ENCODE assay signal across 10 cellular contexts in the genomic region with DNA sequence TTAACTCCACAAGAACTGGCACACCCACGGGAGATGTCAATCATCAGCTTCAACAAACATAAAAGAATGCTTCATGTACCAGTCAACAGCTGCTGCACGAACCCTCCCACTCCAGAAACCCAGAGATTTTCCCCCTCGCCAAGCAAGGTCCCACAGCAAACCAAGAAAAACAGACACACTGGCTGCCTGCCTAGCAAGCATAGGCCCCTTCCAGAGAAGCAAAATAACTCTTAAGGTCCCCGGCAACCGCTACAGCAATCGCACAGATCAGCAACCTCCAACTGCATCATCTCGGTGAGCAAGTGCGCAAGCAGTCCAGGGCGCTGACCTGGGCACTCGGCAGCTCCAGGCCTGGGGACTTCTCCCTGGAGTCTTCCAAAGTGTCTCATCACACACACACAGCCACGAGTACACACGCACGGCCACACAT.
DNase-seq lines count a peak whose midpoint lies in the region; ATAC-seq and TF ChIP-seq lines count a peak whose summit lies in the region.
"Had no signal": no experiment of that assay in that cellular context is flagged by ENCODE, and none has a peak within 500 bp of the region (broad histone marks: within the 10 kb centered on the region; RNA-seq: fewer than 3 reads in every experiment).

No MANE protein-coding gene starts in this region.

- H3K27ac Mint-ChIP-seq in T-cell = peak overlapping the region; percentile 69 to 83

- ATAC-seq in T-cell (replicated peaks in 1 of 4) (no peak), GM18867 (IDR thresholded peaks at IDR 0.05; ENCODE audit: unreplicated experiment) (no peak), HG02763 (IDR thresholded peaks at IDR 0.05; ENCODE audit: unreplicated experiment) (no peak)

- no peaks in the 10 kb centered on the region for H3K9me3 Mint-ChIP-seq in T-cell

- peak overlapping the region; percentile 96 for H3K27ac ChIP-seq in osteoblast (ENCODE audit: low read depth, low read length)

- POLR2A ChIA-PET in T-cell (lab: Charles Lee) = no interaction called here

- no peaks in the 10 kb centered on the region for H3K27me3 Mint-ChIP-seq in T-cell

- H3K79me2 ChIP-seq in osteoblast (ENCODE audit: insufficient read depth, low read length) = peaks cover 16% of the 10 kb centered on the region

- peak overlapping the region in 1 of 3 donors; percentile 3 for H3K4me3 Mint-ChIP-seq in T-cell

- peak overlapping the region; percentile 41 for H3K4me2 ChIP-seq in osteoblast (ENCODE audit: insufficient read depth, low read length)

- CTCF ChIA-PET in T-cell (lab: Charles Lee) = interaction anchor here (0.6 kb wide), 2 partner anchors 18 to 1110 kb away, joined by 3 read pairs; no protein-coding TSS in a partner anchor

- TF ChIP-seq CTCF in AG10803 (conservative IDR thresholded peaks at IDR 0.05; ENCODE audit: low read length) (no peak), osteoblast (IDR thresholded peaks at IDR 0.05; ENCODE audit: extremely low read depth, low read depth, low read length) (no peak)

- no peak overlapping the region for H2AFZ ChIP-seq in osteoblast (ENCODE audit: low read length)

- peaks cover 57% of the 10 kb centered on the region for H3K36me3 Mint-ChIP-seq in T-cell

- peaks cover 55% of the 10 kb centered on the region for H3K4me1 ChIP-seq in osteoblast (ENCODE audit: insufficient read depth, low read length)

- H4K20me1 ChIP-seq in osteoblast (ENCODE audit: insufficient read depth, low read length) = no peaks in the 10 kb centered on the region

- peaks cover 50% of the 10 kb centered on the region for H3K36me3 ChIP-seq in osteoblast (ENCODE audit: insufficient read depth, low read length)

- peaks cover 18 to 31% (median 27%) of the 10 kb centered on the region in 3 donors for H3K4me1 Mint-ChIP-seq in T-cell

- DNase-seq in AG10803 (ENCODE audit: low read depth) = peak; percentile 70
- no peak for DNase-seq in T-cell
- DNase-seq in fibroblast of peridontal ligament (ENCODE audit: extremely low read depth) = peak; percentile 44
- peak; percentile 92 for DNase-seq in osteoblast (ENCODE audit: insufficient read length, low spot score, missing footprints)
- DNase-seq in NCI-H2196 treated with DMSO at 0.1 percent for 48 hours (lab: John Stamatoyannopoulos, UW; ENCODE audit: unreplicated experiment) = no peak
- DNase-seq in NCI-H2029 treated with DMSO at 0.1 percent for 48 hours (lab: John Stamatoyannopoulos, UW) = no peak
- DNase-seq: NCI-H510A, T1000 had no signal

- no peak overlapping the region for H3K4me3 ChIP-seq in AG10803 (ENCODE audit: low read length)
- no peak overlapping the region for H3K4me3 ChIP-seq in osteoblast (ENCODE audit: insufficient read depth, low read length)

- H3K9me3 ChIP-seq in osteoblast (ENCODE audit: low read depth, low read length) = no peaks in the 10 kb centered on the region

- H3K27me3 ChIP-seq in osteoblast (ENCODE audit: insufficient read depth, low read length) = no peaks in the 10 kb centered on the region

Comparison
In these comparisons a context has a peak if more than half of its experiments do, and no peak if none do; other contexts are left out.
1. DNase-seq: peak in AG10803 (single experiment), fibroblast of peridontal ligament (single experiment) and osteoblast (single experiment); none in T-cell (0 of 34), NCI-H2196 treated with DMSO at 0.1 percent for 48 hours (single experiment) and NCI-H2029 treated with DMSO at 0.1 percent for 48 hours (single experiment).